ENCODE assay signal across 14 cellular contexts in genomic region chr1:154611150-154611865, GRCh38. TPM values are rescaled to one million over a fixed set of nuclear protein-coding genes. Genes with fewer than 3 reads are reported as not detected.
DNase-seq lines count a peak whose midpoint lies in the region; ATAC-seq, FAIRE-seq and TF ChIP-seq lines count a peak whose summit lies in the region.
"Had no signal": no experiment of that assay in that cellular context is flagged by ENCODE, and none has a peak within 500 bp of the region (broad histone marks: within the 10 kb centered on the region; RNA-seq: fewer than 3 reads in every experiment).

No MANE protein-coding gene starts in this region.

- H3K36me3 ChIP-seq in PC-9 (ENCODE audit: low read depth): no peaks in the 10 kb centered on the region
- H3K36me3 ChIP-seq: left lung had no signal

- H3K9me3 Mint-ChIP-seq in activated T-cell treated with anti-CD3 and anti-CD28 coated beads, Interleukin-2, amount 50 U/mL, for 4 hours: no peaks in the 10 kb centered on the region
- no peaks in the 10 kb centered on the region for H3K9me3 Mint-ChIP-seq in stimulated activated memory B cell treated with anti-CD40 and anti-IgM and Interleukin-4, amounts not matched to agents 10 μg/mL and 1 μg/mL and 100 μg/mL, for 72 hours

- H3K4me1 Mint-ChIP-seq in activated T-cell treated with anti-CD3 and anti-CD28 coated beads, Interleukin-2, amount 50 U/mL, for 4 hours (ENCODE audit: low read depth): peaks cover 51% of the 10 kb centered on the region
- peaks cover 51% of the 10 kb centered on the region for H3K4me1 Mint-ChIP-seq in T-helper 17 cell
- H3K4me1 Mint-ChIP-seq in stimulated activated memory B cell treated with anti-CD40 and anti-IgM and Interleukin-4, amounts not matched to agents 10 μg/mL and 1 μg/mL and 100 μg/mL, for 72 hours: peaks cover 48% of the 10 kb centered on the region

- peak overlapping the region; percentile 77 for H3K27ac Mint-ChIP-seq in T-helper 17 cell
- H3K27ac Mint-ChIP-seq in stimulated activated memory B cell treated with anti-CD40 and anti-IgM and Interleukin-4, amounts not matched to agents 10 μg/mL and 1 μg/mL and 100 μg/mL, for 72 hours: peak overlapping the region; percentile 50

- no peak for TF ChIP-seq CTCF in PC-9 (conservative IDR thresholded peaks at IDR 0.05)

- H3K27ac ChIP-seq in PC-9: no peak overlapping the region

- H3K27me3 ChIP-seq in PC-9 (ENCODE audit: insufficient read depth, low read depth): no peaks in the 10 kb centered on the region
- H3K27me3 ChIP-seq: left lung had no signal

- BruUV-seq in PC-9 (replicated peaks; lab: Mats Ljungman, UMichigan): no TSS peak

- H3K9me3 ChIP-seq in T-helper 17 cell (ENCODE audit: control insufficient read depth, low read length, poor library complexity, severe bottlenecking): no peaks in the 10 kb centered on the region
- no peaks in the 10 kb centered on the region for H3K9me3 ChIP-seq in PC-9 (ENCODE audit: insufficient read depth, low read depth)
- H3K9me3 ChIP-seq: left lung had no signal

- no peaks in the 10 kb centered on the region for H3K27me3 Mint-ChIP-seq in activated T-cell treated with anti-CD3 and anti-CD28 coated beads, Interleukin-2, amount 50 U/mL, for 4 hours (ENCODE audit: low read depth)
- H3K27me3 Mint-ChIP-seq in T-helper 17 cell: no peaks in the 10 kb centered on the region
- H3K27me3 Mint-ChIP-seq in stimulated activated memory B cell treated with anti-CD40 and anti-IgM and Interleukin-4, amounts not matched to agents 10 μg/mL and 1 μg/mL and 100 μg/mL, for 72 hours: no peaks in the 10 kb centered on the region

- intact Hi-C loops in PC-9 (cut with micrococcal nuclease; ENCODE audit: unreplicated experiment): no loop called here

- no peaks in the 10 kb centered on the region for H3K9me2 ChIP-seq in PC-9 (ENCODE audit: insufficient read depth)

- no peak overlapping the region for H2AFZ ChIP-seq in PC-9

- H3F3A ChIP-seq in PC-9 (ENCODE audit: insufficient read depth, low read depth): peaks cover 21% of the 10 kb centered on the region; the same call in 1 of the 2 replicates

- H3K4me3 Mint-ChIP-seq in activated T-cell treated with anti-CD3 and anti-CD28 coated beads, Interleukin-2, amount 50 U/mL, for 4 hours: peak overlapping the region; percentile 7
- H3K4me3 Mint-ChIP-seq in T-helper 17 cell: no peak overlapping the region
- H3K4me3 Mint-ChIP-seq in stimulated activated memory B cell treated with anti-CD40 and anti-IgM and Interleukin-4, amounts not matched to agents 10 μg/mL and 1 μg/mL and 100 μg/mL, for 72 hours: no peak overlapping the region

- no peak overlapping the region for H3K4me3 ChIP-seq in PC-9
- H3K4me3 ChIP-seq: left lung had no signal

- no peaks in the 10 kb centered on the region for H3K36me3 Mint-ChIP-seq in activated T-cell treated with anti-CD3 and anti-CD28 coated beads, Interleukin-2, amount 50 U/mL, for 4 hours (ENCODE audit: insufficient read depth)
- H3K36me3 Mint-ChIP-seq in T-helper 17 cell (ENCODE audit: low read depth): peaks cover 5% of the 10 kb centered on the region
- H3K36me3 Mint-ChIP-seq in stimulated activated memory B cell treated with anti-CD40 and anti-IgM and Interleukin-4, amounts not matched to agents 10 μg/mL and 1 μg/mL and 100 μg/mL, for 72 hours: peaks cover 3% of the 10 kb centered on the region

- peaks cover 10% of the 10 kb centered on the region for H4K20me1 ChIP-seq in PC-9 (ENCODE audit: insufficient read depth)

- no peak for DNase-seq in activated T-cell treated with anti-CD3 and anti-CD28 coated beads, Interleukin-2, amount 50 U/mL, for 4 hours
- DNase-seq in activated T-cell treated with anti-CD3 and anti-CD28 coated beads for 4 hours (no peak), T-helper 17 cell (no peak), foreskin melanocyte (peak; percentile 72), DMS153 treated with DMSO at 0.1 percent for 48 hours (lab: John Stamatoyannopoulos, UW; ENCODE audit: unreplicated experiment) (no peak), PC-9 (no peak), HTR-8/SVneo (ENCODE audit: insufficient read length, low spot score) (no peak)
- DNase-seq: central memory CD4-positive, alpha-beta T cell; GDM1; left lung; NCI-H345 had no signal

- peaks cover 21% of the 10 kb centered on the region for H3K4me1 ChIP-seq in PC-9 (replicated peaks; ENCODE audit: insufficient read depth)

- H3K79me2 ChIP-seq in PC-9 (ENCODE audit: low read depth): peaks cover 51% of the 10 kb centered on the region

- POLR2A ChIA-PET in PC-9 (lab: Charles Lee; ENCODE audit: unreplicated experiment): no interaction called here

- CTCF ChIA-PET in PC-9 (lab: Charles Lee): interaction anchor here (0.5 kb wide), 1 partner anchor 1249 kb away, joined by 3 read pairs; no protein-coding TSS in a partner anchor

- ATAC-seq in activated T-cell treated with anti-CD3 and anti-CD28 coated beads, Interleukin-2, amount 50 U/mL, for 4 hours: no peak
- ATAC-seq in T-helper 17 cell: no peak
- ATAC-seq in stimulated activated memory B cell treated with anti-CD40 and anti-IgM and Interleukin-4, amounts not matched to agents 10 μg/mL and 1 μg/mL and 100 μg/mL, for 72 hours: no peak
- ATAC-seq: left lung, Right ventricle myocardium inferior had no signal

- FAIRE-seq in HTR-8/SVneo (lab: Jason Lieb, UNC): no peak

- no peak overlapping the region for H3K4me2 ChIP-seq in PC-9

RNA-seq across cellular contexts. Expression of gene ADAR, which starts 3.3 kb away (rescaled TPM):
- 100 to 1,000 TPM; 218 to 245 (median 245) TPM for total RNA-seq in activated T-cell treated with anti-CD3 and anti-CD28 coated beads, Interleukin-2, amount 50 U/mL, for 4 hours
- total RNA-seq in T-helper 17 cell (100 to 1,000 TPM; 197 to 231 TPM), PC-9 (2021) (99.6 and 120 TPM in 2 replicates)

RNA-seq across cellular contexts. Expression of gene CHRNB2, which starts 43.7 kb away (rescaled TPM):
- under 1 TPM in 1 of 3 donors, not detected in 2; 0.14 TPM for total RNA-seq in activated T-cell treated with anti-CD3 and anti-CD28 coated beads, Interleukin-2, amount 50 U/mL, for 4 hours
- total RNA-seq in T-helper 17 cell (not detected), PC-9 (2021) (not detected in 2 replicates)
- total RNA-seq: fibroblast of villous mesenchyme, Right ventricle myocardium inferior had no signal

RNA-seq across cellular contexts. Expression of gene UBE2Q1, which starts 52.8 kb away (rescaled TPM):
- 100 to 1,000 TPM in 2 of 3 donors, 10 to 100 TPM in 1; 99.0 to 106 (median 103) TPM for total RNA-seq in activated T-cell treated with anti-CD3 and anti-CD28 coated beads, Interleukin-2, amount 50 U/mL, for 4 hours
- total RNA-seq in T-helper 17 cell (10 to 100 TPM; 80.3 to 82.4 TPM), PC-9 (2021) (52.8 and 63.3 TPM in 2 replicates)
